Comparison of ENCODE assay signal across 8 cellular contexts in the genomic region with DNA sequence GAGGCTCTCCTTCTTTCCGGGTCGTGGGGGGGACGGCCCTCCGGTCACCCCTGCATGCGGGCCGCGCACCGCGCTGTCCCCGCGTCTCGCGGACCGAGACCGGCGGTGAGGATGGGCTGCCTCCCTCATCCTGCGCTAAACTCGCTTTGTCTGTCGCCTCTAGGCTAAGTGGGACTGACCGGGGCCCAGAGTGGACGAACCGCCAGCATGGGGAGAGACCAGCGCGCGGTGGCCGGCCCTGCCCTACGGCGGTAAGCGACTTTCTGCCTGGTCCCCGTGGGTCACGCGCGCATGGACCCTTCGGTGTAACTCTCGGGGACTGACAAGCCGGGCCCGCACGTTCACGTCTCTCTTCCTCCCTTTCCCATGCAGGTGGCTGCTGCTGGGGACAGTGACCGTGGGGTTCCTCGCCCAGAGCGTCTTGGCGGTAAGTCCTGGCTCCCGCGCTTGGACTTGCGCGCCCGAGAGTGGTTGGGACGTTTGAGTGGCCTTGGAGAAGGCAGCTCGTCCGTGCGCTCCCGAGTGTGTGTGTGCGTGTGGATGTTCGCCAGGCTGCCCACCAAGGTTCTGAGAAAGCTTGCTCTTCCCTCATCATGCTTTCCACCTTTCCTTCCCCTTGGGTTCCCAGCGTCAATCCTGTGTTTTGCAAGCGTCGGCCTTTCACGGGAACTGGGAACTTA. TPM values are rescaled to one million over a fixed set of nuclear protein-coding genes. Genes with fewer than 3 reads are reported as not detected.
A peak's percentile ranks its signal among the peaks of the same experiment; 100 is the strongest.
DNase-seq lines count a peak whose midpoint lies in the region; ATAC-seq, FAIRE-seq and TF ChIP-seq lines count a peak whose summit lies in the region.

No MANE protein-coding gene starts in this region.

- ATAC-seq in GM19324 (IDR thresholded peaks at IDR 0.05; ENCODE audit: low FRiP score, unreplicated experiment) = no peak
- no peak for ATAC-seq in activated CD8-positive, alpha-beta memory T cell treated with anti-CD3 and anti-CD28 coated beads, Interleukin-2, amount 10 ng/mL, durations not matched to agents 7 days and 5 days

- H3K9ac ChIP-seq in HUES64 (ENCODE audit: low read depth, low read length) = peak overlapping the region; percentile 91

- peaks cover 12% of the 10 kb centered on the region for H3K36me3 Mint-ChIP-seq in brain
- no peaks in the 10 kb centered on the region for H3K36me3 Mint-ChIP-seq in activated CD8-positive, alpha-beta memory T cell treated with anti-CD3 and anti-CD28 coated beads, Interleukin-2, amount 10 ng/mL, durations not matched to agents 7 days and 5 days

- peaks cover 7% of the 10 kb centered on the region for H3K27me3 Mint-ChIP-seq in brain
- peaks cover 79% of the 10 kb centered on the region for H3K27me3 Mint-ChIP-seq in activated CD8-positive, alpha-beta memory T cell treated with anti-CD3 and anti-CD28 coated beads, Interleukin-2, amount 10 ng/mL, durations not matched to agents 7 days and 5 days

- DNase-seq in iris pigment epithelial cell (ENCODE audit: low read depth) = peak; percentile 64
- DNase-seq in small intestine = no peak
- no peak for DNase-seq in stimulated activated CD4-positive, alpha-beta T cell treated with anti-CD3 and anti-CD28 coated beads, Interleukin-4, amount 100 ng/mL, for 1 hour
- DNase-seq in D721Med (ENCODE audit: insufficient read length, low spot score) = no peak
- DNase-seq in activated CD8-positive, alpha-beta memory T cell treated with anti-CD3 and anti-CD28 coated beads, Interleukin-2, amount 10 ng/mL, durations not matched to agents 7 days and 5 days = no peak

- no peaks in the 10 kb centered on the region for H3K9me3 ChIP-seq in HUES64 (ENCODE audit: insufficient read depth, low read depth, low read length)
- no peaks in the 10 kb centered on the region for H3K9me3 ChIP-seq in small intestine (ENCODE audit: control insufficient read depth, low read depth)

- H3K4me1 ChIP-seq in HUES64 (ENCODE audit: insufficient read depth, low read length) = peaks cover 18% of the 10 kb centered on the region
- peaks cover 0 to 3% of the 10 kb centered on the region in 2 donors for H3K4me1 ChIP-seq in small intestine (ENCODE audit: control insufficient read depth in 2 of 2, insufficient read depth in 1 of 2, low read depth in 1 of 2, low read length in 1 of 2)

- WGBS in HUES64 = under 1% methylated on average over 59 of the region's 59 CpGs
- 2 to 6% (median 2%) methylated on average over 48 to 59 of the region's 59 CpGs for WGBS in small intestine, 3 donors

- H3K4me3 Mint-ChIP-seq in brain = peak overlapping the region; percentile 97 to 99 (median 99)
- H3K4me3 Mint-ChIP-seq in activated CD8-positive, alpha-beta memory T cell treated with anti-CD3 and anti-CD28 coated beads, Interleukin-2, amount 10 ng/mL, durations not matched to agents 7 days and 5 days = no peak overlapping the region

- peaks cover 20% of the 10 kb centered on the region for H3K27me3 ChIP-seq in HUES64 (ENCODE audit: insufficient read depth, low read length)
- H3K27me3 ChIP-seq in small intestine (ENCODE audit: control insufficient read depth in 2 of 2, insufficient read depth in 2 of 2, low read length in 2 of 2) = peaks cover 8 to 11% of the 10 kb centered on the region in 2 donors

- H3K4me3 ChIP-seq in HUES64 (ENCODE audit: low read length) (peak overlapping the region; percentile 75), small intestine (ENCODE audit: low read depth in 1 of 2, low read length in 2 of 2) (peak overlapping the region; percentile 42 to 69)

- H3K4me1 Mint-ChIP-seq in brain = peaks cover 61% of the 10 kb centered on the region
- peaks cover 3% of the 10 kb centered on the region for H3K4me1 Mint-ChIP-seq in activated CD8-positive, alpha-beta memory T cell treated with anti-CD3 and anti-CD28 coated beads, Interleukin-2, amount 10 ng/mL, durations not matched to agents 7 days and 5 days

- H3K36me3 ChIP-seq in HUES64 (ENCODE audit: insufficient read depth, low read length) (peaks cover 14% of the 10 kb centered on the region; the same call in 1 of the 2 replicates), small intestine (ENCODE audit: control insufficient read depth in 2 of 2, insufficient read depth in 2 of 2, low read length in 2 of 2) (no peaks in the 10 kb centered on the region)

- TF ChIP-seq CTCF in brain (conservative IDR thresholded peaks at IDR 0.05) (no peak), D721Med (IDR thresholded peaks at IDR 0.05; ENCODE audit: insufficient read depth, missing control alignments) (no peak)

- H3K27ac ChIP-seq in HUES64 (ENCODE audit: low read depth, low read length) (0 out of 2 replicates have a peak overlapping the region, but pooled peaks have one; percentile 1), small intestine (ENCODE audit: low read depth in 1 of 2, low read length in 1 of 2) (peak overlapping the region; percentile 15 to 94)

- H3K9me3 Mint-ChIP-seq in brain = peaks cover 0 to 4% (median 0%) of the 10 kb centered on the region in 5 experiments
- no peaks in the 10 kb centered on the region for H3K9me3 Mint-ChIP-seq in activated CD8-positive, alpha-beta memory T cell treated with anti-CD3 and anti-CD28 coated beads, Interleukin-2, amount 10 ng/mL, durations not matched to agents 7 days and 5 days (ENCODE audit: low read depth)

- H3K27ac Mint-ChIP-seq in brain = peak overlapping the region; percentile 83 to 95 (median 94)
- H3K27ac Mint-ChIP-seq in activated CD8-positive, alpha-beta memory T cell treated with anti-CD3 and anti-CD28 coated beads, Interleukin-2, amount 10 ng/mL, durations not matched to agents 7 days and 5 days = no peak overlapping the region

- no peak for FAIRE-seq in small intestine (lab: Jason Lieb, UNC)
- FAIRE-seq in D721Med (lab: Jason Lieb, UNC) = no peak

- CTCF ChIA-PET in activated CD8-positive, alpha-beta memory T cell treated with anti-CD3 and anti-CD28 coated beads, Interleukin-2, amount 10 ng/mL, durations not matched to agents 7 days and 5 days (lab: Charles Lee) = no interaction called here

RNA-seq across cellular contexts. Expression of gene COL4A2, which starts 0.8 kb away (rescaled TPM):
- 57.2 TPM for polyA plus RNA-seq in HUES64 (2013, experiment 1 of 2)
- polyA plus RNA-seq in HUES64 (2013, experiment 2 of 2) = 87.0 TPM
- polyA plus RNA-seq in brain (ENCODE audit: insufficient read depth, low read depth, low replicate concordance) (79.8 TPM), small intestine (10 to 100 TPM; 42.3 to 76.7 (median 52.4) TPM)
- not detected for total RNA-seq in activated CD8-positive, alpha-beta memory T cell treated with anti-CD3 and anti-CD28 coated beads, Interleukin-2, amount 10 ng/mL, durations not matched to agents 7 days and 5 days

RNA-seq across cellular contexts. Expression of gene COL4A1, which starts 0.9 kb away (rescaled TPM):
- polyA plus RNA-seq in HUES64 (2013, experiment 1 of 2) = 54.7 TPM
- polyA plus RNA-seq in HUES64 (2013, experiment 2 of 2) = 65.4 TPM
- polyA plus RNA-seq in brain (ENCODE audit: insufficient read depth, low read depth, low replicate concordance) = 65.0 TPM
- 10 to 100 TPM in 1 of 3 donors, 1 to 10 TPM in 2; 3.1 to 58.5 (median 5.9) TPM for polyA plus RNA-seq in small intestine
- total RNA-seq in activated CD8-positive, alpha-beta memory T cell treated with anti-CD3 and anti-CD28 coated beads, Interleukin-2, amount 10 ng/mL, durations not matched to agents 7 days and 5 days = not detected
